1 cellular context compared by ENCODE assay signal in the genomic region with DNA sequence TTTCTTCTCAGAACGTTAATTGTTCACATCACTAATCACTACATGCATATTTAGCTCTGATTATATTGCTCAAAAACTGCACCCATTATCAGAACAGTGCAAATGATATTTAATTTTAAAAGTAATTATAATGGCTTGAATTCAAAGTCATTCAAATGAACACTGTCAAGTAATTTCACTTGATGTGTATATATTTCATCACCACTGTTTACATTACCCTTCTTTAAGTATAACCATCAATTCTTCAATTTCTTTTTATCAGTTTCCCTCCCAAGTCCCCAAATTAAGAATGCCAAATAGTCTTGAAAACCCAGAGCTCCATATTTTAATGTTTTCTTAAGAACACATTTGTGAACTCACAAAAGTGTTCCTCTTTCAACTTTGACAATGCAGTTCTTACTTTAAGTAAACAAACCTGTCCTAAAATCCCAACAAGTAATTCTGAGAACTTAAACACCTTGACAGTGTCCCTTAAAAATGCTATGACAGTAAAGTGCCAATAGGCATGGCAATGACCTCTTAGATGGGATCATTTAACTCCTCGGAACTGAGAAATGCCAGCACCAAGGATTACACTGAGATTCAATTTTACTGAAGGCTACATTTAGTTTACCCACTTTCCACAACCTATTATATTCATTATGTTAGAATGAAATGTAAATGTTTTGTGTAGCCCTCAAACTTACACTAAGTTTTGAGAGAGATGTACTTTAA.
TF ChIP-seq lines count a peak whose summit lies in the region.

No MANE protein-coding gene starts in this region.

TF ChIP-seq in GM12878, 131 proteins besides CTCF, POLR2A, EP300 and RAD21:
- TF ChIP-seq ATF3 (IDR thresholded peaks at IDR 0.05; ENCODE audit: borderline replicate concordance, extremely low read depth, low read depth, low read length), result no peak
- TF ChIP-seq STAT1 (conservative IDR thresholded peaks at IDR 0.05), result no peak
- no peak for TF ChIP-seq SIN3A (IDR thresholded peaks at IDR 0.05; ENCODE audit: low read depth, low read length)
- TF ChIP-seq ZNF274 (IDR thresholded peaks at IDR 0.05; ENCODE audit: insufficient read depth, insufficient read length), result no peak
- 0 out of 2 replicates have a peak, but pooled peaks have one; percentile 30 for TF ChIP-seq POLR2AphosphoS5 (IDR thresholded peaks at IDR 0.05; ENCODE audit: low read length)
- no peak for TF ChIP-seq KLF5 (IDR thresholded peaks at IDR 0.05; ENCODE audit: partially characterized antibody)
- TF ChIP-seq SREBF1 (IDR thresholded peaks at IDR 0.05; ENCODE audit: low read length), result no peak
- TF ChIP-seq, protein P1, sequence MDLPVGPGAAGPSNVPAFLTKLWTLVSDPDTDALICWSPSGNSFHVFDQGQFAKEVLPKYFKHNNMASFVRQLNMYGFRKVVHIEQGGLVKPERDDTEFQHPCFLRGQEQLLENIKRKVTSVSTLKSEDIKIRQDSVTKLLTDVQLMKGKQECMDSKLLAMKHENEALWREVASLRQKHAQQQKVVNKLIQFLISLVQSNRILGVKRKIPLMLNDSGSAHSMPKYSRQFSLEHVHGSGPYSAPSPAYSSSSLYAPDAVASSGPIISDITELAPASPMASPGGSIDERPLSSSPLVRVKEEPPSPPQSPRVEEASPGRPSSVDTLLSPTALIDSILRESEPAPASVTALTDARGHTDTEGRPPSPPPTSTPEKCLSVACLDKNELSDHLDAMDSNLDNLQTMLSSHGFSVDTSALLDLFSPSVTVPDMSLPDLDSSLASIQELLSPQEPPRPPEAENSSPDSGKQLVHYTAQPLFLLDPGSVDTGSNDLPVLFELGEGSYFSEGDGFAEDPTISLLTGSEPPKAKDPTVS (IDR thresholded peaks at IDR 0.05; ENCODE audit: low read depth, low read length), result no peak
- TF ChIP-seq NR2C1 (IDR thresholded peaks at IDR 0.05), result no peak
- peak; percentile 47; the same call in 1 of the 2 replicates for TF ChIP-seq PML (IDR thresholded peaks at IDR 0.05; ENCODE audit: low read length)
- TF ChIP-seq, protein P2, sequence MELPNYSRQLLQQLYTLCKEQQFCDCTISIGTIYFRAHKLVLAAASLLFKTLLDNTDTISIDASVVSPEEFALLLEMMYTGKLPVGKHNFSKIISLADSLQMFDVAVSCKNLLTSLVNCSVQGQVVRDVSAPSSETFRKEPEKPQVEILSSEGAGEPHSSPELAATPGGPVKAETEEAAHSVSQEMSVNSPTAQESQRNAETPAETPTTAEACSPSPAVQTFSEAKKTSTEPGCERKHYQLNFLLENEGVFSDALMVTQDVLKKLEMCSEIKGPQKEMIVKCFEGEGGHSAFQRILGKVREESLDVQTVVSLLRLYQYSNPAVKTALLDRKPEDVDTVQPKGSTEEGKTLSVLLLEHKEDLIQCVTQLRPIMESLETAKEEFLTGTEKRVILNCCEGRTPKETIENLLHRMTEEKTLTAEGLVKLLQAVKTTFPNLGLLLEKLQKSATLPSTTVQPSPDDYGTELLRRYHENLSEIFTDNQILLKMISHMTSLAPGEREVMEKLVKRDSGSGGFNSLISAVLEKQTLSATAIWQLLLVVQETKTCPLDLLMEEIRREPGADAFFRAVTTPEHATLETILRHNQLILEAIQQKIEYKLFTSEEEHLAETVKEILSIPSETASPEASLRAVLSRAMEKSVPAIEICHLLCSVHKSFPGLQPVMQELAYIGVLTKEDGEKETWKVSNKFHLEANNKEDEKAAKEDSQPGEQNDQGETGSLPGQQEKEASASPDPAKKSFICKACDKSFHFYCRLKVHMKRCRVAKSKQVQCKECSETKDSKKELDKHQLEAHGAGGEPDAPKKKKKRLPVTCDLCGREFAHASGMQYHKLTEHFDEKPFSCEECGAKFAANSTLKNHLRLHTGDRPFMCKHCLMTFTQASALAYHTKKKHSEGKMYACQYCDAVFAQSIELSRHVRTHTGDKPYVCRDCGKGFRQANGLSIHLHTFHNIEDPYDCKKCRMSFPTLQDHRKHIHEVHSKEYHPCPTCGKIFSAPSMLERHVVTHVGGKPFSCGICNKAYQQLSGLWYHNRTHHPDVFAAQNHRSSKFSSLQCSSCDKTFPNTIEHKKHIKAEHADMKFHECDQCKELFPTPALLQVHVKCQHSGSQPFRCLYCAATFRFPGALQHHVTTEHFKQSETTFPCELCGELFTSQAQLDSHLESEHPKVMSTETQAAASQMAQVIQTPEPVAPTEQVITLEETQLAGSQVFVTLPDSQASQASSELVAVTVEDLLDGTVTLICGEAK (IDR thresholded peaks at IDR 0.05; ENCODE audit: borderline replicate concordance), result no peak
- no peak for TF ChIP-seq SMAD1 (IDR thresholded peaks at IDR 0.05; ENCODE audit: low read depth, partially characterized antibody)
- TF ChIP-seq RELA (IDR thresholded peaks at IDR 0.05; ENCODE audit: borderline replicate concordance, partially characterized antibody), result no peak
- TF ChIP-seq ASH2L (IDR thresholded peaks at IDR 0.05; ENCODE audit: borderline replicate concordance, low read depth), result no peak
- TF ChIP-seq NKRF (conservative IDR thresholded peaks at IDR 0.05), result no peak
- no peak for TF ChIP-seq TCF7 (IDR thresholded peaks at IDR 0.05; ENCODE audit: borderline replicate concordance)
- TF ChIP-seq TAF1 (IDR thresholded peaks at IDR 0.05; ENCODE audit: borderline replicate concordance, low read depth, low read length), result no peak
